In genomic region chr6:11712760-11713159, GRCh38 we compare ENCODE assay signal across 8 cellular contexts.
DNase-seq lines count a peak whose midpoint lies in the region; ATAC-seq, FAIRE-seq and TF ChIP-seq lines count a peak whose summit lies in the region.

No MANE protein-coding gene starts in this region.

- peak; percentile 81 for DNase-seq in GM12865 (ENCODE audit: low read depth)
- DNase-seq in NOMO-1 (lab: John Stamatoyannopoulos, UW; ENCODE audit: unreplicated experiment in 2 of 2), result peak; percentile 91 to 92
- DNase-seq in bronchial epithelial cell (ENCODE audit: low read depth), result peak; percentile 59
- peak; percentile 71 for DNase-seq in renal cortical epithelial cell (ENCODE audit: low read depth)
- DNase-seq in DMS 273 treated with DMSO at 0.1 percent for 48 hours (lab: John Stamatoyannopoulos, UW), result no peak
- DNase-seq in NCI-H1436 (lab: John Stamatoyannopoulos, UW), result no peak
- DNase-seq in foreskin melanocyte, result no peak

- FAIRE-seq in bronchial epithelial cell (lab: Jason Lieb, UNC), result no peak

- H3K27me3 ChIP-seq in bronchial epithelial cell (ENCODE audit: control insufficient read depth, insufficient read depth, low read length), result no peaks in the 10 kb centered on the region

- ATAC-seq in HG03039 (IDR thresholded peaks at IDR 0.05; ENCODE audit: unreplicated experiment), result no peak

- TF ChIP-seq CTCF in GM12865 (IDR thresholded peaks at IDR 0.05; ENCODE audit: insufficient read depth, low read depth, low read length, missing control alignments), result no peak
- no peak for TF ChIP-seq CTCF in bronchial epithelial cell (IDR thresholded peaks at IDR 0.05; ENCODE audit: insufficient read depth, low read length, severe bottlenecking)

- no peaks in the 10 kb centered on the region for H3K36me3 ChIP-seq in bronchial epithelial cell (ENCODE audit: control insufficient read depth, insufficient read depth, low read length)

- H3K4me3 ChIP-seq in GM12865 (ENCODE audit: low read depth, low read length), result no peak overlapping the region
- no peak overlapping the region for H3K4me3 ChIP-seq in bronchial epithelial cell (ENCODE audit: low read depth, low read length)

Comparison
In these comparisons a context has a peak if more than half of its experiments do, and no peak if none do; other contexts are left out.
1. DNase-seq: peak in GM12865 (single experiment), NOMO-1 (2 of 2), bronchial epithelial cell (single experiment) and renal cortical epithelial cell (single experiment); none in DMS 273 treated with DMSO at 0.1 percent for 48 hours (single experiment), NCI-H1436 (single experiment) and foreskin melanocyte (single experiment).